ENCODE assay signal across 22 cellular contexts in genomic region chr4:15878011-15878410, GRCh38.
DNase-seq lines count a peak whose midpoint lies in the region; ATAC-seq, FAIRE-seq and TF ChIP-seq lines count a peak whose summit lies in the region.
"Had no signal": no experiment of that assay in that cellular context is flagged by ENCODE, and none has a peak within 500 bp of the region (broad histone marks: within the 10 kb centered on the region; RNA-seq: fewer than 3 reads in every experiment).

No MANE protein-coding gene starts in this region.

- H2AFZ ChIP-seq in DND-41 (ENCODE audit: low read depth, low read length): no peak overlapping the region
- no peak overlapping the region for H2AFZ ChIP-seq in K562 (ENCODE audit: low read depth, low read length)

- no peaks in the 10 kb centered on the region for H3K4me1 ChIP-seq in DND-41 (ENCODE audit: insufficient read depth, low read length)
- H3K4me1 ChIP-seq in DOHH2 (ENCODE audit: control insufficient read depth, low read length): peaks cover 3% of the 10 kb centered on the region
- H3K4me1 ChIP-seq in HEK293 (ENCODE audit: control insufficient read depth, insufficient read depth, low read length): no peaks in the 10 kb centered on the region
- no peaks in the 10 kb centered on the region for H3K4me1 ChIP-seq in K562 (replicated peaks in 1 of 2; ENCODE audit: control insufficient read depth in 2 of 2, insufficient read depth in 2 of 2, low read length in 2 of 2)
- H3K4me1 ChIP-seq: SJCRH30 had no signal

- POLR2A ChIA-PET in HEK293 (lab: Yijun Ruan, JAX) (no interaction called here), K562 (lab: Yijun Ruan, JAX) (interaction anchor here (1.2 kb wide), 1 partner anchor 15 kb away, joined by 3 read pairs; no protein-coding TSS in a partner anchor)

- in situ Hi-C loops in K562 (cut with MboI): no loop called here

- intact Hi-C loops in K562 (cut with micrococcal nuclease): no loop called here

- no peaks in the 10 kb centered on the region for H4K20me1 ChIP-seq in DND-41 (ENCODE audit: insufficient read depth, low read length)
- H4K20me1 ChIP-seq in DOHH2 (ENCODE audit: control insufficient read depth, insufficient read depth, low read depth, low read length): no peaks in the 10 kb centered on the region
- no peaks in the 10 kb centered on the region for H4K20me1 ChIP-seq in K562 (replicated peaks; ENCODE audit: control insufficient read depth, insufficient read depth, low read length)

- H3K9me3 ChIP-seq in DND-41 (ENCODE audit: insufficient read depth, low read length, severe bottlenecking) (peaks cover 9% of the 10 kb centered on the region), DOHH2 (ENCODE audit: control insufficient read depth, insufficient read depth, low read length) (peaks cover 3% of the 10 kb centered on the region; the same call in 1 of the 2 replicates), HEK293 (ENCODE audit: control insufficient read depth, insufficient read depth, low read depth, low read length) (no peaks in the 10 kb centered on the region), K562 (replicated peaks; ENCODE audit: control insufficient read depth, insufficient read depth, low read depth, low read length) (no peaks in the 10 kb centered on the region)
- H3K9me3 ChIP-seq: SJCRH30 had no signal

- no peaks in the 10 kb centered on the region for H3K36me3 ChIP-seq in DND-41 (ENCODE audit: insufficient read depth, low read length)
- no peaks in the 10 kb centered on the region for H3K36me3 ChIP-seq in DOHH2 (ENCODE audit: control insufficient read depth, low read length)
- H3K36me3 ChIP-seq in HEK293 (ENCODE audit: control insufficient read depth in 2 of 2, insufficient read depth in 1 of 2, low read length in 2 of 2): no peaks in the 10 kb centered on the region
- no peaks in the 10 kb centered on the region for H3K36me3 ChIP-seq in K562 (ENCODE audit: control insufficient read depth, insufficient read depth, low read length)
- H3K36me3 ChIP-seq: SJCRH30 had no signal

- TF ChIP-seq POLR2A in K562 (conservative IDR thresholded peaks at IDR 0.05): no peak

- H3K27ac ChIP-seq in DND-41 (ENCODE audit: low read length): no peak overlapping the region
- H3K27ac ChIP-seq in DOHH2 (ENCODE audit: low read depth, low read length): no peak overlapping the region
- H3K27ac ChIP-seq in HEK293 (ENCODE audit: extremely low read depth, low read depth, low read length): no peak overlapping the region
- no peak overlapping the region for H3K27ac ChIP-seq in K562 (ENCODE audit: extremely low read depth, low read depth, low read length)
- H3K27ac ChIP-seq: SJCRH30 had no signal

- no peaks in the 10 kb centered on the region for H3F3A ChIP-seq in DOHH2 (ENCODE audit: control insufficient read depth, insufficient read depth)

- no peak for TF ChIP-seq EP300 in K562 (IDR thresholded peaks at IDR 0.05; ENCODE audit: low read length)

- ATAC-seq in DND-41 (ENCODE audit: insufficient read depth, low read depth) (no peak), K562 (no peak), HG03457 (IDR thresholded peaks at IDR 0.05; ENCODE audit: unreplicated experiment) (no peak), GM21723 (IDR thresholded peaks at IDR 0.05; ENCODE audit: unreplicated experiment) (no peak)
- ATAC-seq: GM12878, T-cell had no signal

- no peak overlapping the region for H3K4me2 ChIP-seq in DND-41 (ENCODE audit: insufficient read depth, low read length)
- no peak overlapping the region for H3K4me2 ChIP-seq in DOHH2 (ENCODE audit: low read length)
- no peak overlapping the region for H3K4me2 ChIP-seq in K562 (ENCODE audit: insufficient read depth, low read length)

- H3K4me3 ChIP-seq in DND-41 (ENCODE audit: low read depth in 1 of 2, low read length in 2 of 2): no peak overlapping the region
- no peak overlapping the region for H3K4me3 ChIP-seq in DOHH2 (ENCODE audit: low read length)
- H3K4me3 ChIP-seq in HEK293 (ENCODE audit: low read depth, low read length): no peak overlapping the region
- no peak overlapping the region for H3K4me3 ChIP-seq in K562
- H3K4me3 ChIP-seq: GM12878, SJCRH30 had no signal

- H3K9me1 ChIP-seq in K562 (ENCODE audit: control insufficient read depth, insufficient read depth, low read length): no peaks in the 10 kb centered on the region

- H3K27me3 ChIP-seq in DND-41 (ENCODE audit: insufficient read depth, low read length, poor library complexity) (no peaks in the 10 kb centered on the region), DOHH2 (ENCODE audit: control insufficient read depth, low read length) (no peaks in the 10 kb centered on the region), K562 (ENCODE audit: control insufficient read depth in 2 of 2, insufficient read depth in 2 of 2, low read length in 2 of 2) (no peaks in the 10 kb centered on the region)
- H3K27me3 ChIP-seq: SJCRH30 had no signal

- no peaks in the 10 kb centered on the region for H3K79me2 ChIP-seq in DND-41 (ENCODE audit: insufficient read depth, low read length)
- H3K79me2 ChIP-seq in DOHH2 (ENCODE audit: control insufficient read depth, low read length): no peaks in the 10 kb centered on the region
- H3K79me2 ChIP-seq in K562 (ENCODE audit: control insufficient read depth, insufficient read depth, low read length): no peaks in the 10 kb centered on the region

- H3K9ac ChIP-seq in DND-41 (ENCODE audit: low read depth, low read length) (no peak overlapping the region), K562 (ENCODE audit: insufficient read depth in 1 of 2, low read depth in 2 of 2, low read length in 2 of 2) (no peak overlapping the region)

- no TSS peak for BruUV-seq in K562 (replicated peaks; lab: Mats Ljungman, UMichigan)

- WGBS in K562 (ENCODE audit: insufficient coverage, low coverage, missing lambda C conversion rate): 0% methylated on average over 3 of the region's 3 CpGs

- CTCF ChIA-PET in HEK293 (lab: Yijun Ruan, JAX): interaction anchor here (1.0 kb wide), 2 partner anchors 23 to 78 kb away, joined by 3 to 4 read pairs; no protein-coding TSS in a partner anchor
- CTCF ChIA-PET in K562 (lab: Yijun Ruan, JAX; ENCODE audit: low intra/inter-chr PET ratio): no interaction called here

- TF ChIP-seq CTCF in DND-41 (IDR thresholded peaks at IDR 0.05; ENCODE audit: borderline replicate concordance, extremely low read depth, low read length, poor library complexity, severe bottlenecking) (peak; percentile 9), DOHH2 (IDR thresholded peaks at IDR 0.05; ENCODE audit: low read depth, low read length, poor library complexity, severe bottlenecking) (peak; percentile 16), HEK293 (tag by site-specific recombination; IDR thresholded peaks at IDR 0.05) (no peak), K562 (IDR thresholded peaks at IDR 0.05 in 2 of 3, conservative IDR thresholded peaks at IDR 0.05 in 1 of 3; ENCODE audit: insufficient read depth in 2 of 3, low read depth in 1 of 3, low read length in 3 of 3) (no peak)

- FAIRE-seq in K562 (lab: Jason Lieb, UNC): no peak
- FAIRE-seq: GM12878, RCC 7860 had no signal

- TF ChIP-seq RAD21 in K562 (CRISPR knock-in tag; conservative IDR thresholded peaks at IDR 0.05 in 1 of 2, IDR thresholded peaks at IDR 0.05 in 1 of 2): no peak

- no peaks in the 10 kb centered on the region for H3K9me2 ChIP-seq in DOHH2 (replicated peaks; ENCODE audit: control insufficient read depth, low read length)

- DNase-seq in DND-41 (no peak), K562 (ENCODE audit: extremely low read depth in 1 of 4, low spot score in 3 of 4) (no peak), NCI-H2171 treated with DMSO at 0.1 percent for 48 hours (lab: John Stamatoyannopoulos, UW) (no peak)
- DNase-seq: CD4-positive, alpha-beta T cell; COR-L47; EL; GF-D8; KG1; NCI-H1105 treated with DMSO at 0.1 percent for 48 hours; NCI-H2029 treated with DMSO at 0.1 percent for 48 hours; NCI-H345; NCI-H524; NCI-H82; OCI-M1; SJCRH30; T-cell had no signal

TF ChIP-seq in HEK293, 187 proteins besides CTCF, POLR2A, EP300 and RAD21 (continues in another document):
- TF ChIP-seq ZSCAN4 (tag by site-specific recombination; IDR thresholded peaks at IDR 0.05): no peak
- peak; percentile 30; the same call in 1 of the 2 replicates for TF ChIP-seq TRIM28 (IDR thresholded peaks at IDR 0.05; ENCODE audit: borderline replicate concordance, low read length)

TF ChIP-seq in K562, 482 proteins besides CTCF, POLR2A, EP300 and RAD21 (continues in another document):
- TF ChIP-seq ZNF586 (CRISPR knock-in tag; conservative IDR thresholded peaks at IDR 0.05): no peak
- no peak for TF ChIP-seq ZKSCAN8 (CRISPR knock-in tag; IDR thresholded peaks at IDR 0.05)
- TF ChIP-seq ZSCAN29 (IDR thresholded peaks at IDR 0.05): no peak
- no peak for TF ChIP-seq PHB (CRISPR knock-in tag; IDR thresholded peaks at IDR 0.05)
- TF ChIP-seq ZNF77 (CRISPR knock-in tag; IDR thresholded peaks at IDR 0.05): no peak
- no peak for TF ChIP-seq RB1 (IDR thresholded peaks at IDR 0.05; ENCODE audit: low read depth)
- peak; percentile 60; the same call in 1 of the 2 replicates for TF ChIP-seq TRIM28 (IDR thresholded peaks at IDR 0.05)
- peak; percentile 73 for TF ChIP-seq ZNF316 (IDR thresholded peaks at IDR 0.05)
- TF ChIP-seq ZNF212 (CRISPR knock-in tag; IDR thresholded peaks at IDR 0.05): no peak
- TF ChIP-seq CBX3 (IDR thresholded peaks at IDR 0.05; ENCODE audit: borderline replicate concordance in 1 of 2, low read length in 2 of 2): 0 out of 3 replicates have a peak, but pooled peaks of 1 of the 2 experiments have one; percentile 26
- no peak for TF ChIP-seq ZNF717 (CRISPR knock-in tag; IDR thresholded peaks at IDR 0.05)
- TF ChIP-seq MCM3 (IDR thresholded peaks at IDR 0.05): no peak
- no peak for TF ChIP-seq ZNF280A (IDR thresholded peaks at IDR 0.05; ENCODE audit: low read depth, partially characterized antibody)

Comparison
In these comparisons a context has a peak if more than half of its experiments do, and no peak if none do; other contexts are left out.
1. CTCF ChIP-seq: peak in DND-41 (single experiment) and DOHH2 (single experiment); none in HEK293 (single experiment) and K562 (0 of 3).